In genomic region chr1:20696397-20697333, GRCh38 we compare ENCODE assay signal across 1 cellular context.
TF ChIP-seq lines count a peak whose summit lies in the region.

No MANE protein-coding gene starts in this region.

TF ChIP-seq in K562, 482 proteins besides CTCF, POLR2A, EP300 and RAD21 (continued from another document and continues in another):
- TF ChIP-seq ZNF407 (IDR thresholded peaks at IDR 0.05; ENCODE audit: low read depth) (no peak), CBX2 (IDR thresholded peaks at IDR 0.05; ENCODE audit: insufficient read depth, low read length, poor library complexity, severe bottlenecking) (no peak), HMG20A (CRISPR knock-in tag; conservative IDR thresholded peaks at IDR 0.05) (no peak), ETV5 (CRISPR knock-in tag; IDR thresholded peaks at IDR 0.05; ENCODE audit: low read depth) (peak; percentile 74), ZNF146 (CRISPR knock-in tag; IDR thresholded peaks at IDR 0.05; ENCODE audit: unreplicated experiment) (no peak), ZKSCAN8 (CRISPR knock-in tag; IDR thresholded peaks at IDR 0.05) (no peak), IRF9 (tag; IDR thresholded peaks at IDR 0.05) (no peak), BRCA1 (IDR thresholded peaks at IDR 0.05) (no peak), BRCA1 (CRISPR knock-in tag; IDR thresholded peaks at IDR 0.05) (peak; percentile 23; the same call in 1 of the 2 replicates), MYNN (IDR thresholded peaks at IDR 0.05) (0 out of 2 replicates have a peak, but pooled peaks have one; percentile 35), MYNN (CRISPR knock-in tag; IDR thresholded peaks at IDR 0.05) (no peak), RBM22 (IDR thresholded peaks at IDR 0.05; ENCODE audit: low read depth, low read length, poor library complexity, severe bottlenecking) (no peak), ZFX (CRISPR knock-in tag; IDR thresholded peaks at IDR 0.05) (peak; percentile 85), GABPA (tag; conservative IDR thresholded peaks at IDR 0.05; ENCODE audit: low read depth) (no peak), SMARCA4 (IDR thresholded peaks at IDR 0.05) (no peak), KDM2B (CRISPR knock-in tag; IDR thresholded peaks at IDR 0.05) (no peak), ZNF263 (CRISPR knock-in tag; IDR thresholded peaks at IDR 0.05; ENCODE audit: borderline replicate concordance) (no peak), LEF1 (IDR thresholded peaks at IDR 0.05) (peak; percentile 72; the same call in 1 of the 2 replicates), ZBTB49 (CRISPR knock-in tag; IDR thresholded peaks at IDR 0.05; ENCODE audit: borderline replicate concordance) (no peak), SMARCE1 (IDR thresholded peaks at IDR 0.05) (0 out of 2 replicates have a peak, but pooled peaks have one; percentile 16), AFF1 (IDR thresholded peaks at IDR 0.05; ENCODE audit: low read depth in 1 of 2, partially characterized antibody in 2 of 2) (no peak), UBTF (IDR thresholded peaks at IDR 0.05; ENCODE audit: borderline replicate concordance in 1 of 2, low read depth in 2 of 2, low read length in 2 of 2) (no peak), SUPT5H (IDR thresholded peaks at IDR 0.05) (no peak), ZNF3 (CRISPR knock-in tag; IDR thresholded peaks at IDR 0.05) (no peak), ZSCAN29 (IDR thresholded peaks at IDR 0.05) (no peak), HDGF (IDR thresholded peaks at IDR 0.05) (peak; percentile 26; the same call in 1 of the 2 replicates), ZBTB40 (IDR thresholded peaks at IDR 0.05) (peak; percentile 47), ZBTB40 (CRISPR knock-in tag; IDR thresholded peaks at IDR 0.05) (no peak), FUS (optimal IDR thresholded peaks at IDR 0.05; ENCODE audit: low read depth, low read length) (no peak)
